In the genomic region with DNA sequence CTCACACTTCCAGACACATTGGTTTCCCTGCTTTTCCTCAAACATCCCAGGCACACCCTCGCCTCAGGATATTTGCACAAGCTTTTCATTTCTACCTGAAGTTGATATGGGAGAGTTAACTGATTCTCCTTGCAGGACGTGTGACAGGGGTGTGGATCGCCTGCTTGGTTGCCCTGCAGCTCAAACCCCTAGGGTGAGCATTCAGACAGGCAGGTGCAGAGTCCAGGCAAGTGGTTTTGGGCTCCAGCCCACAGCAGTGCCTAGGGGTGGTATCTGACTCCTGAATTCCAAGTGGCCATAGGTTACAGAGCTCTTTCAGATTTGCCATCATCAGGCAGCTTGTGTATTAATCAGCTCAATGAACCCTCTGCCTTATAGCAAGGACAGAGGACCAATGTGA, we compare ENCODE assay signal across 24 cellular contexts.
"Had no signal": no experiment of that assay in that cellular context is flagged by ENCODE, and none has a peak within 500 bp of the region (broad histone marks: within the 10 kb centered on the region; RNA-seq: fewer than 3 reads in every experiment).

No MANE protein-coding gene starts in this region.

- H3K36me3 Mint-ChIP-seq: activated CD8-positive, alpha-beta memory T cell treated with anti-CD3 and anti-CD28 coated beads, Interleukin-2, amount 10 ng/mL, durations not matched to agents 7 days and 5 days; activated naive CD4-positive, alpha-beta T cell treated with anti-CD3 and anti-CD28 coated beads, Interleukin-2, amount 50 U/mL, for 24 hours; natural killer cell; neural progenitor cell; stimulated activated naive B cell treated with anti-CD40 and anti-IgM and Interleukin-4, amounts not matched to agents 10 μg/mL and 1 μg/mL and 100 μg/mL, for 72 hours had no signal

- H3K4me3 ChIP-seq: neural progenitor cell, right atrium auricular region, smooth muscle cell, suprapubic skin, tibial artery had no signal

- H3K9ac ChIP-seq: neural progenitor cell had no signal

- H3K9me3 Mint-ChIP-seq: neural progenitor cell had no signal

- H3K4me1 Mint-ChIP-seq: activated CD8-positive, alpha-beta memory T cell treated with anti-CD3 and anti-CD28 coated beads, Interleukin-2, amount 10 ng/mL, durations not matched to agents 7 days and 5 days; activated naive CD4-positive, alpha-beta T cell treated with anti-CD3 and anti-CD28 coated beads, Interleukin-2, amount 50 U/mL, for 24 hours; activated naive CD8-positive, alpha-beta T cell treated with anti-CD3 and anti-CD28 coated beads, Interleukin-2, amount 50 U/mL, for 24 hours; central memory CD8-positive, alpha-beta T cell; natural killer cell; stimulated activated naive B cell treated with anti-CD40 and anti-IgM and Interleukin-4, amounts not matched to agents 10 μg/mL and 1 μg/mL and 100 μg/mL, for 72 hours; T-helper 17 cell had no signal

- ATAC-seq: activated CD8-positive, alpha-beta memory T cell treated with anti-CD3 and anti-CD28 coated beads, Interleukin-2, amount 10 ng/mL, durations not matched to agents 7 days and 5 days; activated CD8-positive, alpha-beta T cell treated with anti-CD3 and anti-CD28 coated beads, Interleukin-2, amount 10 ng/mL, durations not matched to agents 7 days and 5 days; activated naive CD8-positive, alpha-beta T cell treated with anti-CD3 and anti-CD28 coated beads, Interleukin-2, amount 50 U/mL, for 24 hours; left colon; natural killer cell; stimulated activated naive B cell treated with anti-CD40 and anti-IgM and Interleukin-4, amounts not matched to agents 10 μg/mL and 1 μg/mL and 100 μg/mL, for 72 hours; T-helper 17 cell had no signal

- H3K27ac ChIP-seq: neural progenitor cell, right atrium auricular region, suprapubic skin, tibial artery had no signal

- H3K27ac Mint-ChIP-seq: activated CD8-positive, alpha-beta memory T cell treated with anti-CD3 and anti-CD28 coated beads, Interleukin-2, amount 10 ng/mL, durations not matched to agents 7 days and 5 days; activated CD8-positive, alpha-beta T cell treated with anti-CD3 and anti-CD28 coated beads, Interleukin-2, amount 10 ng/mL, durations not matched to agents 7 days and 5 days; activated naive CD4-positive, alpha-beta T cell treated with anti-CD3 and anti-CD28 coated beads, Interleukin-2, amount 50 U/mL, for 24 hours; activated naive CD8-positive, alpha-beta T cell treated with anti-CD3 and anti-CD28 coated beads, Interleukin-2, amount 50 U/mL, for 24 hours; activated T-helper 2 cell treated with anti-CD3 and anti-CD28 coated beads, Interferon-gamma antibody, Interleukin-2, Interleukin-4, amounts not matched to agents 10 μg/mL and 5 μg/mL and 100 μg/mL, durations not matched to agents 14 hours and 24 hours and 36 hours; natural killer cell; neural progenitor cell; stimulated activated naive B cell treated with anti-CD40 and anti-IgM and Interleukin-4, amounts not matched to agents 10 μg/mL and 1 μg/mL and 100 μg/mL, for 72 hours; T-helper 17 cell had no signal

- DNase-seq: activated CD4-positive, alpha-beta T cell treated with anti-CD3 and anti-CD28 coated beads for 1 hour; activated CD8-positive, alpha-beta memory T cell treated with anti-CD3 and anti-CD28 coated beads, Interleukin-2, amount 10 ng/mL, durations not matched to agents 7 days and 5 days; activated CD8-positive, alpha-beta T cell treated with anti-CD3 and anti-CD28 coated beads, Interleukin-2, amount 10 ng/mL, durations not matched to agents 7 days and 5 days; activated naive CD8-positive, alpha-beta T cell treated with anti-CD3 and anti-CD28 coated beads, Interleukin-2, amount 50 U/mL, for 24 hours; activated T-cell treated with anti-CD3 and anti-CD28 coated beads, Interleukin-2, amount 50 U/mL, for 48 hours; amygdala; dermis blood vessel endothelial cell; effector CD4-positive, alpha-beta T cell; kidney; left colon; natural killer cell; stimulated activated CD4-positive, alpha-beta T cell treated with anti-CD3 and anti-CD28 coated beads, Interleukin-1b, Interleukin-23, amount 100 ng/mL, for 48 hours; stimulated activated CD4-positive, alpha-beta T cell treated with anti-CD3 and anti-CD28 coated beads, Interleukin-4, amount 100 ng/mL, for 4 hours; stimulated activated CD8-positive, alpha-beta memory T cell treated with anti-CD3 and anti-CD28 coated beads, Interleukin-4, amount 100 ng/mL, for 48 hours; stimulated activated naive B cell treated with anti-CD40 and anti-IgM and Interleukin-4, amounts not matched to agents 10 μg/mL and 1 μg/mL and 100 μg/mL, for 72 hours; T-helper 17 cell; tibial artery had no signal

- H3K27me3 ChIP-seq: neural progenitor cell, right atrium auricular region, suprapubic skin, tibial artery had no signal

- H3K36me3 ChIP-seq: neural progenitor cell, right atrium auricular region, suprapubic skin, tibial artery had no signal

- H3K4me3 Mint-ChIP-seq: activated CD8-positive, alpha-beta memory T cell treated with anti-CD3 and anti-CD28 coated beads, Interleukin-2, amount 10 ng/mL, durations not matched to agents 7 days and 5 days; activated CD8-positive, alpha-beta T cell treated with anti-CD3 and anti-CD28 coated beads, Interleukin-2, amount 10 ng/mL, durations not matched to agents 7 days and 5 days; activated naive CD4-positive, alpha-beta T cell treated with anti-CD3 and anti-CD28 coated beads, Interleukin-2, amount 50 U/mL, for 24 hours; activated naive CD8-positive, alpha-beta T cell treated with anti-CD3 and anti-CD28 coated beads, Interleukin-2, amount 50 U/mL, for 24 hours; central memory CD8-positive, alpha-beta T cell; natural killer cell; neural progenitor cell; stimulated activated naive B cell treated with anti-CD40 and anti-IgM and Interleukin-4, amounts not matched to agents 10 μg/mL and 1 μg/mL and 100 μg/mL, for 72 hours; T-helper 17 cell had no signal

- H3K9me3 ChIP-seq: right atrium auricular region, suprapubic skin, tibial artery had no signal

- H3K27me3 Mint-ChIP-seq: activated CD8-positive, alpha-beta memory T cell treated with anti-CD3 and anti-CD28 coated beads, Interleukin-2, amount 10 ng/mL, durations not matched to agents 7 days and 5 days; activated naive CD4-positive, alpha-beta T cell treated with anti-CD3 and anti-CD28 coated beads, Interleukin-2, amount 50 U/mL, for 24 hours; activated naive CD8-positive, alpha-beta T cell treated with anti-CD3 and anti-CD28 coated beads, Interleukin-2, amount 50 U/mL, for 24 hours; central memory CD8-positive, alpha-beta T cell; stimulated activated naive B cell treated with anti-CD40 and anti-IgM and Interleukin-4, amounts not matched to agents 10 μg/mL and 1 μg/mL and 100 μg/mL, for 72 hours; T-helper 17 cell had no signal

- H3K4me2 ChIP-seq: neural progenitor cell, smooth muscle cell had no signal

- H3K4me1 ChIP-seq: right atrium auricular region, suprapubic skin, tibial artery had no signal
